8 cellular contexts compared by ENCODE assay signal in genomic region chr5:138032572-138033274, GRCh38. TPM values are rescaled to one million over a fixed set of nuclear protein-coding genes. Genes with fewer than 3 reads are reported as not detected.
DNase-seq lines count a peak whose midpoint lies in the region; ATAC-seq, FAIRE-seq and TF ChIP-seq lines count a peak whose summit lies in the region.

Gene FAM13B (minus strand): TSS chr5:138033079. CDS start chr5:138019111, 13,968 bp downstream.

- H3K9ac ChIP-seq in HUES6 (ENCODE audit: low read length): peak within 1 kb of the TSS; percentile 97

- H3K27ac ChIP-seq in HUES6 (ENCODE audit: low read depth, low read length): peak within 1 kb of the TSS; percentile 99
- peak within 1 kb of the TSS; percentile 98 to 100 (median 100) for H3K27ac ChIP-seq in Peyer's patch
- peak within 1 kb of the TSS; percentile 99 to 100 (median 100) for H3K27ac ChIP-seq in esophagus muscularis mucosa (replicated peaks in 1 of 4)

- peaks cover 56% of the 10 kb centered on the region for H3K4me1 Mint-ChIP-seq in activated T-cell treated with anti-CD3 and anti-CD28 coated beads, Interleukin-2, amount 50 U/mL, for 4 hours (ENCODE audit: low read depth)
- peaks cover 42 to 65% (median 45%) of the 10 kb centered on the region in 3 donors for H3K4me1 Mint-ChIP-seq in naive B cell
- H3K4me1 Mint-ChIP-seq in stimulated activated naive B cell treated with anti-CD40 and anti-IgM and Interleukin-4, amounts not matched to agents 10 μg/mL and 1 μg/mL and 100 μg/mL, for 72 hours: peaks cover 19 to 73% of the 10 kb centered on the region in 2 donors

- H3K27ac Mint-ChIP-seq in naive B cell: peak within 1 kb of the TSS; percentile 98 to 100 (median 99)
- peak within 1 kb of the TSS; percentile 98 for H3K27ac Mint-ChIP-seq in stimulated activated naive B cell treated with anti-CD40 and anti-IgM and Interleukin-4, amounts not matched to agents 10 μg/mL and 1 μg/mL and 100 μg/mL, for 72 hours

- peaks cover 10% of the 10 kb centered on the region; the same call in 1 of the 2 replicates for H3K4me1 ChIP-seq in HUES6 (ENCODE audit: control insufficient read depth, insufficient read depth, low read length)
- peaks cover 0 to 28% (median 6%) of the 10 kb centered on the region in 4 donors for H3K4me1 ChIP-seq in Peyer's patch
- peaks cover 25 to 65% (median 58%) of the 10 kb centered on the region in 4 donors for H3K4me1 ChIP-seq in esophagus muscularis mucosa

- no peaks in the 10 kb centered on the region for H3K9me3 ChIP-seq in HUES6 (ENCODE audit: control insufficient read depth, insufficient read depth, low read depth, low read length)
- no peaks in the 10 kb centered on the region for H3K9me3 ChIP-seq in Peyer's patch
- no peaks in the 10 kb centered on the region for H3K9me3 ChIP-seq in esophagus muscularis mucosa

- no peaks in the 10 kb centered on the region; the same call in 1 of the 2 replicates for H3K36me3 ChIP-seq in HUES6 (ENCODE audit: control insufficient read depth, insufficient read depth, low read length)
- no peaks in the 10 kb centered on the region for H3K36me3 ChIP-seq in Peyer's patch
- no peaks in the 10 kb centered on the region for H3K36me3 ChIP-seq in esophagus muscularis mucosa

- H3K4me3 Mint-ChIP-seq in activated T-cell treated with anti-CD3 and anti-CD28 coated beads, Interleukin-2, amount 50 U/mL, for 4 hours: peak within 1 kb of the TSS; percentile 98
- H3K4me3 Mint-ChIP-seq in naive B cell: peak within 1 kb of the TSS; percentile 89 to 100 (median 99)
- peak within 1 kb of the TSS; percentile 97 to 99 for H3K4me3 Mint-ChIP-seq in stimulated activated naive B cell treated with anti-CD40 and anti-IgM and Interleukin-4, amounts not matched to agents 10 μg/mL and 1 μg/mL and 100 μg/mL, for 72 hours

- ATAC-seq in GM21515 (IDR thresholded peaks at IDR 0.05; ENCODE audit: unreplicated experiment) (peak; percentile 41), naive B cell (ENCODE audit: low read depth in 2 of 2) (peak; percentile 73 to 74)
- ATAC-seq in activated T-cell treated with anti-CD3 and anti-CD28 coated beads, Interleukin-2, amount 50 U/mL, for 4 hours: peak; percentile 85
- peak; percentile 76 for ATAC-seq in stimulated activated naive B cell treated with anti-CD40 and anti-IgM and Interleukin-4, amounts not matched to agents 10 μg/mL and 1 μg/mL and 100 μg/mL, for 72 hours (replicated peaks)

- H3K27me3 ChIP-seq in HUES6 (ENCODE audit: control insufficient read depth, insufficient read depth, low read length) (no peaks in the 10 kb centered on the region), Peyer's patch (no peaks in the 10 kb centered on the region), esophagus muscularis mucosa (no peaks in the 10 kb centered on the region)

- intact Hi-C loops in esophagus muscularis mucosa (cut with DNase I): loop anchor here (10.0 kb wide), 1 partner anchor 258 kb away; no protein-coding TSS in a partner anchor

- no peak for TF ChIP-seq EP300 in esophagus muscularis mucosa (IDR thresholded peaks at IDR 0.05)

- H3K36me3 Mint-ChIP-seq in activated T-cell treated with anti-CD3 and anti-CD28 coated beads, Interleukin-2, amount 50 U/mL, for 4 hours (ENCODE audit: insufficient read depth): peaks cover 3% of the 10 kb centered on the region
- H3K36me3 Mint-ChIP-seq in naive B cell: no peaks in the 10 kb centered on the region
- peaks cover 24 to 34% of the 10 kb centered on the region in 2 donors for H3K36me3 Mint-ChIP-seq in stimulated activated naive B cell treated with anti-CD40 and anti-IgM and Interleukin-4, amounts not matched to agents 10 μg/mL and 1 μg/mL and 100 μg/mL, for 72 hours

- no peaks in the 10 kb centered on the region for H3K27me3 Mint-ChIP-seq in activated T-cell treated with anti-CD3 and anti-CD28 coated beads, Interleukin-2, amount 50 U/mL, for 4 hours (ENCODE audit: low read depth)
- no peaks in the 10 kb centered on the region for H3K27me3 Mint-ChIP-seq in naive B cell
- peaks cover 0 to 4% of the 10 kb centered on the region in 2 donors for H3K27me3 Mint-ChIP-seq in stimulated activated naive B cell treated with anti-CD40 and anti-IgM and Interleukin-4, amounts not matched to agents 10 μg/mL and 1 μg/mL and 100 μg/mL, for 72 hours

- peak within 1 kb of the TSS; percentile 80 for H3K4me3 ChIP-seq in HUES6 (ENCODE audit: low read depth, low read length)
- peak within 1 kb of the TSS; percentile 91 to 100 (median 96) for H3K4me3 ChIP-seq in Peyer's patch
- peak within 1 kb of the TSS; percentile 91 to 100 (median 92) for H3K4me3 ChIP-seq in esophagus muscularis mucosa

- TF ChIP-seq POLR2A in Peyer's patch (IDR thresholded peaks at IDR 0.05): peak; percentile 60 to 83
- TF ChIP-seq POLR2A in esophagus muscularis mucosa (IDR thresholded peaks at IDR 0.05; ENCODE audit: low read depth): peak; percentile 72

- no peaks in the 10 kb centered on the region for H3K9me3 Mint-ChIP-seq in activated T-cell treated with anti-CD3 and anti-CD28 coated beads, Interleukin-2, amount 50 U/mL, for 4 hours
- no peaks in the 10 kb centered on the region for H3K9me3 Mint-ChIP-seq in naive B cell
- H3K9me3 Mint-ChIP-seq in stimulated activated naive B cell treated with anti-CD40 and anti-IgM and Interleukin-4, amounts not matched to agents 10 μg/mL and 1 μg/mL and 100 μg/mL, for 72 hours: peaks cover 0 to 3% of the 10 kb centered on the region in 2 donors

- DNase-seq in D721Med (ENCODE audit: insufficient read length, low spot score) (peak; percentile 55), Peyer's patch (peak; percentile 78 to 91 (median 89)), esophagus muscularis mucosa (ENCODE audit: extremely low spot score) (peak; percentile 93), naive B cell (peak; percentile 82)
- peak; percentile 75 for DNase-seq in activated T-cell treated with anti-CD3 and anti-CD28 coated beads, Interleukin-2, amount 50 U/mL, for 4 hours
- DNase-seq in stimulated activated naive B cell treated with anti-CD40 and anti-IgM and Interleukin-4, amounts not matched to agents 10 μg/mL and 1 μg/mL and 100 μg/mL, for 72 hours: peak; percentile 77

- no peak for FAIRE-seq in D721Med (lab: Jason Lieb, UNC)

- WGBS in esophagus muscularis mucosa: under 1% methylated on average over 21 of the region's 76 CpGs

- TF ChIP-seq CTCF in D721Med (IDR thresholded peaks at IDR 0.05; ENCODE audit: insufficient read depth, missing control alignments) (no peak), Peyer's patch (IDR thresholded peaks at IDR 0.05) (peak in 3 of 6 experiments; percentile 25 to 35 (median 34)), esophagus muscularis mucosa (IDR thresholded peaks at IDR 0.05) (peak in 1 of 3 experiments; percentile 6)

RNA-seq across cellular contexts. Expression of gene FAM13B, which starts in this region (rescaled TPM):
- total RNA-seq in Peyer's patch (10 to 100 TPM; 21.9 to 92.4 (median 32.7) TPM), esophagus muscularis mucosa (10 to 100 TPM; 50.0 to 73.1 (median 53.6) TPM)
- total RNA-seq in activated T-cell treated with anti-CD3 and anti-CD28 coated beads, Interleukin-2, amount 50 U/mL, for 4 hours: 10 to 100 TPM; 15.0 to 17.7 (median 15.3) TPM
- 10 to 100 TPM; 34.6 to 50.7 (median 41.0) TPM for polyA plus RNA-seq in naive B cell (ENCODE audit: low read depth in 6 of 6)

Comparison
In these comparisons a context has a peak if more than half of its experiments do, and no peak if none do; other contexts are left out.
1. Peak in every context shown above with its lines: DNase-seq, ATAC-seq, H3K4me3 ChIP-seq and H3K27ac ChIP-seq.